8 cellular contexts compared by ENCODE assay signal in genomic region chr3:186826316-186826977, GRCh38. TPM values are rescaled to one million over a fixed set of nuclear protein-coding genes. Genes with fewer than 3 reads are reported as not detected.
A peak's percentile ranks its signal among the peaks of the same experiment; 100 is the strongest.
DNase-seq lines count a peak whose midpoint lies in the region; ATAC-seq and TF ChIP-seq lines count a peak whose summit lies in the region.

No MANE protein-coding gene starts in this region.

- intact Hi-C loops in thyroid gland (cut with DNase I), result no loop called here

- no peak overlapping the region for H3K9ac ChIP-seq in iPS-20b (ENCODE audit: low read depth, low read length)

- ATAC-seq in HG03520 (IDR thresholded peaks at IDR 0.05; ENCODE audit: unreplicated experiment), result no peak

- peak; percentile 29 for DNase-seq in activated naive CD4-positive, alpha-beta T cell treated with Interleukin-2 at 50 U/mL for 16 hours
- no peak for DNase-seq in activated naive CD4-positive, alpha-beta T cell (lab: John Stamatoyannopoulos, UW)
- peak; percentile 21 for DNase-seq in activated naive CD4-positive, alpha-beta T cell treated with anti-CD3 and anti-CD28 coated beads, Interleukin-2, amount 50 U/mL, for 16 hours
- DNase-seq in DMS79 (lab: John Stamatoyannopoulos, UW), result no peak
- no peak for DNase-seq in thyroid gland

- H3K27me3 ChIP-seq in iPS-20b (ENCODE audit: insufficient read depth, low read length) (peaks cover 73% of the 10 kb centered on the region), thyroid gland (peaks cover 27% of the 10 kb centered on the region)

- no peaks in the 10 kb centered on the region for H3K9me3 ChIP-seq in iPS-20b (ENCODE audit: insufficient read depth, low read depth, low read length)
- H3K9me3 ChIP-seq in thyroid gland, result no peaks in the 10 kb centered on the region

- H3K4me1 ChIP-seq in iPS-20b (ENCODE audit: insufficient read depth, low read length) (peaks cover 21% of the 10 kb centered on the region), thyroid gland (peaks cover 0 to 18% of the 10 kb centered on the region in 2 donors)

- H3K4me3 ChIP-seq in iPS-20b (ENCODE audit: low read length) (peak overlapping the region; percentile 79), thyroid gland (replicated peaks in 1 of 3) (peak overlapping the region in 1 of 3 donors; percentile 54)

- no peak for TF ChIP-seq CTCF in thyroid gland (IDR thresholded peaks at IDR 0.05)

- H3K36me3 ChIP-seq in iPS-20b (ENCODE audit: insufficient read depth, low read depth, low read length), result no peaks in the 10 kb centered on the region
- no peaks in the 10 kb centered on the region for H3K36me3 ChIP-seq in thyroid gland

- no peak for TF ChIP-seq POLR2A in thyroid gland (IDR thresholded peaks at IDR 0.05)

- H3K27ac ChIP-seq in iPS-20b (ENCODE audit: low read length), result no peak overlapping the region
- peak overlapping the region; percentile 27 for H3K27ac ChIP-seq in temporal lobe (ENCODE audit: low read depth, low read length)
- H3K27ac ChIP-seq in thyroid gland, result no peak overlapping the region

- 16 to 18% methylated on average over 17 of the region's 17 CpGs for WGBS in thyroid gland, 2 donors

RNA-seq across cellular contexts. Expression of gene ADIPOQ, which starts 16.1 kb away (rescaled TPM):
- total RNA-seq in temporal lobe (not detected), thyroid gland (10 to 100 TPM in 1 of 4 donors, 1 to 10 TPM in 3; 1.6 to 13.4 (median 5.4) TPM)

RNA-seq across cellular contexts. Expression of gene RFC4, which starts 20.2 kb away (rescaled TPM):
- total RNA-seq in temporal lobe (22.9 TPM), thyroid gland (10 to 100 TPM in 1 of 4 donors, 1 to 10 TPM in 3; 7.3 to 10.9 (median 7.8) TPM)

RNA-seq across cellular contexts. Expression of gene EIF4A2, which starts 43.1 kb away (rescaled TPM):
- total RNA-seq in temporal lobe (1,101 TPM), thyroid gland (100 to 1,000 TPM; 356 to 655 (median 412) TPM)

Comparison
In these comparisons a context has a peak if more than half of its experiments do, and no peak if none do; other contexts are left out.
1. DNase-seq: peak in activated naive CD4-positive, alpha-beta T cell treated with Interleukin-2 at 50 U/mL for 16 hours (single experiment) and activated naive CD4-positive, alpha-beta T cell treated with anti-CD3 and anti-CD28 coated beads, Interleukin-2, amount 50 U/mL, for 16 hours (single experiment); none in activated naive CD4-positive, alpha-beta T cell (0 of 4), DMS79 (single experiment) and thyroid gland (0 of 2).